1 cellular context compared by ENCODE assay signal in genomic region chr12:14656846-14657245, GRCh38.
A peak's percentile ranks its signal among the peaks of the same experiment; 100 is the strongest.
TF ChIP-seq lines count a peak whose summit lies in the region.

No MANE protein-coding gene starts in this region.

TF ChIP-seq in HepG2, 621 proteins besides CTCF, POLR2A, EP300 and RAD21 (continued from another document):
- TF ChIP-seq ZBTB10 (CRISPR knock-in tag; IDR thresholded peaks at IDR 0.05; ENCODE audit: borderline replicate concordance): no peak
- TF ChIP-seq STAT6 (CRISPR knock-in tag; IDR thresholded peaks at IDR 0.05; ENCODE audit: borderline replicate concordance): no peak
- TF ChIP-seq ZBTB21 (CRISPR knock-in tag; IDR thresholded peaks at IDR 0.05): no peak
- no peak for TF ChIP-seq ZNF691 (CRISPR knock-in tag; IDR thresholded peaks at IDR 0.05; ENCODE audit: borderline replicate concordance, low read depth)
- no peak for TF ChIP-seq RELA (CRISPR knock-in tag; IDR thresholded peaks at IDR 0.05)
- no peak for TF ChIP-seq HDAC1 (CRISPR knock-in tag; IDR thresholded peaks at IDR 0.05)
- TF ChIP-seq STAG1 (CRISPR knock-in tag; IDR thresholded peaks at IDR 0.05): peak; percentile 45
- no peak for TF ChIP-seq NR0B2 (CRISPR knock-in tag; IDR thresholded peaks at IDR 0.05)
- TF ChIP-seq GABPB1 (CRISPR knock-in tag; IDR thresholded peaks at IDR 0.05): no peak
- peak; percentile 87 for TF ChIP-seq ZBTB33 (CRISPR knock-in tag; IDR thresholded peaks at IDR 0.05)
- no peak for TF ChIP-seq GPBP1L1 (CRISPR knock-in tag; IDR thresholded peaks at IDR 0.05)
- no peak for TF ChIP-seq KLF9 (CRISPR knock-in tag; IDR thresholded peaks at IDR 0.05; ENCODE audit: low read depth)
- TF ChIP-seq MEIS1 (CRISPR knock-in tag; IDR thresholded peaks at IDR 0.05; ENCODE audit: borderline replicate concordance): no peak
